ENCODE assay signal across 30 cellular contexts in genomic region chr15:93302080-93302765, GRCh38.
DNase-seq lines count a peak whose midpoint lies in the region; ATAC-seq, FAIRE-seq and TF ChIP-seq lines count a peak whose summit lies in the region.
"Had no signal": no experiment of that assay in that cellular context is flagged by ENCODE, and none has a peak within 500 bp of the region (broad histone marks: within the 10 kb centered on the region; RNA-seq: fewer than 3 reads in every experiment).

No MANE protein-coding gene starts in this region.

- H3K27ac Mint-ChIP-seq in brain = peak overlapping the region in 3 of 5 experiments; percentile 29 to 91 (median 81)
- H3K27ac Mint-ChIP-seq: activated CD4-positive, alpha-beta T cell treated with anti-CD3 and anti-CD28 coated beads for 36 hours; activated CD8-positive, alpha-beta T cell treated with anti-CD3 and anti-CD28 coated beads for 36 hours; activated T-helper 17 cell treated with anti-CD3 and anti-CD28 coated beads, Interleukin-2, amount 50 U/mL, for 72 hours; natural killer cell had no signal

- intact Hi-C loops in posterior cingulate gyrus (cut with DNase I) = no loop called here

- no peaks in the 10 kb centered on the region for H3K27me3 Mint-ChIP-seq in brain
- H3K27me3 Mint-ChIP-seq: activated CD4-positive, alpha-beta T cell treated with anti-CD3 and anti-CD28 coated beads for 36 hours; activated CD8-positive, alpha-beta T cell treated with anti-CD3 and anti-CD28 coated beads for 36 hours had no signal

- no peak for TF ChIP-seq POLR2A in GM12891 (IDR thresholded peaks at IDR 0.05; ENCODE audit: low read depth, low read length)

- no peak for TF ChIP-seq CTCF in brain (conservative IDR thresholded peaks at IDR 0.05)

- peaks cover 6% of the 10 kb centered on the region for H3K36me3 Mint-ChIP-seq in brain
- H3K36me3 Mint-ChIP-seq: natural killer cell had no signal

- peak in 12 of 14 donors; percentile 18 to 88 (median 56) for DNase-seq in C1 segment of cervical spinal cord (lab: John Stamatoyannopoulos, UW)
- peak in 42 of 51 donors; percentile 20 to 90 (median 66) for DNase-seq in hypothalamus (lab: John Stamatoyannopoulos, UW)
- peak; percentile 36 to 93 (median 69) for DNase-seq in posterior cingulate gyrus
- no peak for DNase-seq in GM03348 (ENCODE audit: low spot score)
- no peak for DNase-seq in GM12891 (ENCODE audit: insufficient read length, low spot score)
- no peak for DNase-seq in activated effector memory CD4-positive, alpha-beta T cell treated with Interleukin-2 at 50 U/mL for 16 hours
- DNase-seq: activated CD4-positive, alpha-beta T cell treated with anti-CD3 and anti-CD28 coated beads for 36 hours; activated CD8-positive, alpha-beta T cell treated with anti-CD3 and anti-CD28 coated beads for 36 hours; activated naive CD4-positive, alpha-beta T cell treated with anti-CD3 and anti-CD28 coated beads, Interleukin-2, amount 50 U/mL, for 16 hours; COR-L47; effector CD8-positive, alpha-beta T cell; glutamatergic neuron; natural killer cell; NCI-H1092; NCI-H1694 treated with DMSO at 0.1 percent for 48 hours; NCI-H446 treated with DMSO at 0.1 percent for 48 hours; NCI-H774; SHP77 treated with DMSO at 0.1 percent for 48 hours; sigmoid colon; stimulated activated CD4-positive, alpha-beta T cell treated with anti-CD3 and anti-CD28 coated beads, Interleukin-4, amount 100 ng/mL, for 1 hour; stomach; T-helper 9 cell; transverse colon had no signal

- FAIRE-seq in GM12891 (lab: Jason Lieb, UNC) = no peak
- FAIRE-seq: colon, G401.6, K562 had no signal

- no peak overlapping the region for H3K4me3 Mint-ChIP-seq in brain
- H3K4me3 Mint-ChIP-seq: activated CD4-positive, alpha-beta T cell treated with anti-CD3 and anti-CD28 coated beads for 36 hours; activated CD8-positive, alpha-beta T cell treated with anti-CD3 and anti-CD28 coated beads for 36 hours; activated T-helper 17 cell treated with anti-CD3 and anti-CD28 coated beads, Interleukin-2, amount 50 U/mL, for 72 hours; natural killer cell had no signal

- peaks cover 2 to 13% (median 8%) of the 10 kb centered on the region in 5 experiments for H3K9me3 Mint-ChIP-seq in brain
- H3K9me3 Mint-ChIP-seq: activated CD8-positive, alpha-beta T cell treated with anti-CD3 and anti-CD28 coated beads for 36 hours; natural killer cell had no signal

- peaks cover 38% of the 10 kb centered on the region for H3K4me1 Mint-ChIP-seq in brain
- H3K4me1 Mint-ChIP-seq: activated CD4-positive, alpha-beta T cell treated with anti-CD3 and anti-CD28 coated beads for 36 hours; activated T-helper 17 cell treated with anti-CD3 and anti-CD28 coated beads, Interleukin-2, amount 50 U/mL, for 72 hours; natural killer cell had no signal

- ATAC-seq in GM18867 (IDR thresholded peaks at IDR 0.05; ENCODE audit: unreplicated experiment) = no peak
- ATAC-seq: activated CD4-positive, alpha-beta T cell treated with anti-CD3 and anti-CD28 coated beads for 36 hours; activated CD8-positive, alpha-beta T cell treated with anti-CD3 and anti-CD28 coated beads for 36 hours; activated T-helper 17 cell treated with anti-CD3 and anti-CD28 coated beads, Interleukin-2, amount 50 U/mL, for 72 hours; K562; natural killer cell; Panc1 had no signal

TF ChIP-seq in GM12891, 5 proteins besides CTCF, POLR2A, EP300 and RAD21:
- no peak for TF ChIP-seq POLR2AphosphoS5 (IDR thresholded peaks at IDR 0.05; ENCODE audit: low read depth, low read length)
- no peak for TF ChIP-seq SPI1 (IDR thresholded peaks at IDR 0.05; ENCODE audit: low read depth, low read length)
- TF ChIP-seq TAF1 (IDR thresholded peaks at IDR 0.05; ENCODE audit: low read depth, low read length) = no peak
- no peak for TF ChIP-seq PAX5 (IDR thresholded peaks at IDR 0.05; ENCODE audit: insufficient read depth, low read length, severe bottlenecking)
- TF ChIP-seq POU2F2 (IDR thresholded peaks at IDR 0.05; ENCODE audit: low read depth, low read length) = no peak

Comparison
In these comparisons a context has a peak if more than half of its experiments do, and no peak if none do; other contexts are left out.
1. DNase-seq: peak in C1 segment of cervical spinal cord (12 of 14), hypothalamus (42 of 51) and posterior cingulate gyrus (10 of 10); none in GM03348 (single experiment), GM12891 (single experiment) and activated effector memory CD4-positive, alpha-beta T cell treated with Interleukin-2 at 50 U/mL for 16 hours (single experiment).